13 cellular contexts compared by ENCODE assay signal in the genomic region with DNA sequence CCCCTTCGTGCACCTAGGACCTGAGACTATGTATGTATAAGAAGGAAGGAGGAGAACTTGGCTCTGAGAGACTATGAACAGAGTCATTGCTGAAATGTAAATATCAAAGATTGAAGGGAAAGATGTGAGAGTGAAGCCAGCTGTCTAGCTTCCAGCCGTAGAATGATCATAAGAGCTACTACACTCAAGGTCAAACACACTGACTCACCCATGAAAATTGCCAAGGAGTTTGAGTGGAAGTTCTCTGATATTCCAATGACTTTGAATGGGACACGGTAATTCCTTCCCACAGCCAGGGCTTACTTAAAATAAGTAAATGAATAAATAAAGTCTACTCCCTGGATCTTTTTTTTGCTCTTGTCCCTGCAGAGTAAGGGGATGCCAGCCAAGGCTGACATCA.
DNase-seq lines count a peak whose midpoint lies in the region; ATAC-seq, FAIRE-seq and TF ChIP-seq lines count a peak whose summit lies in the region.
"Had no signal": no experiment of that assay in that cellular context is flagged by ENCODE, and none has a peak within 500 bp of the region (broad histone marks: within the 10 kb centered on the region; RNA-seq: fewer than 3 reads in every experiment).

No MANE protein-coding gene starts in this region.

- H3K79me2 ChIP-seq in SK-N-SH (ENCODE audit: insufficient read depth): peaks cover 37% of the 10 kb centered on the region

- H3K4me1 ChIP-seq in SK-N-SH (ENCODE audit: control insufficient read depth in 1 of 2, insufficient read depth in 2 of 2, low read depth in 1 of 2, low read length in 1 of 2) (peaks cover 0 to 8% of the 10 kb centered on the region in 2 experiments; a peak in 2 of 4 replicates), heart left ventricle (peaks cover 0 to 51% (median 17%) of the 10 kb centered on the region in 12 donors), kidney (ENCODE audit: control insufficient read depth in 1 of 2, insufficient read depth in 1 of 2, low read depth in 1 of 2, low read length in 2 of 2) (peaks cover 0 to 4% of the 10 kb centered on the region in 2 donors)

- peak overlapping the region in 1 of 2 experiments; percentile 63; a peak in 2 of 4 replicates for H3K27ac ChIP-seq in SK-N-SH (ENCODE audit: low read depth in 2 of 2, low read length in 1 of 2)
- H3K27ac ChIP-seq in heart left ventricle: peak overlapping the region in 7 of 12 donors; percentile 9 to 34 (median 20)
- no peak overlapping the region for H3K27ac ChIP-seq in kidney (ENCODE audit: low read depth in 2 of 2, low read length in 2 of 2)

- H4K20me1 ChIP-seq in SK-N-SH (ENCODE audit: insufficient read depth): no peaks in the 10 kb centered on the region

- no peak overlapping the region for H3K9ac ChIP-seq in SK-N-SH
- H3K9ac ChIP-seq in kidney (ENCODE audit: low read length in 2 of 2): no peak overlapping the region

- no peaks in the 10 kb centered on the region for H3K36me3 Mint-ChIP-seq in activated naive CD8-positive, alpha-beta T cell treated with anti-CD3 and anti-CD28 coated beads for 36 hours

- H3K9me2 ChIP-seq in SK-N-SH: no peaks in the 10 kb centered on the region

- no peak overlapping the region for H3K4me3 Mint-ChIP-seq in activated naive CD8-positive, alpha-beta T cell treated with anti-CD3 and anti-CD28 coated beads for 36 hours
- H3K4me3 Mint-ChIP-seq: activated CD4-positive, alpha-beta T cell treated with anti-CD3 and anti-CD28 coated beads, Interleukin-2, amount 10 ng/mL, durations not matched to agents 24 days and 14 days; effector memory CD8-positive, alpha-beta T cell had no signal

- no peak for FAIRE-seq in kidney (lab: Jason Lieb, UNC)

- no peak overlapping the region for H2AFZ ChIP-seq in SK-N-SH (ENCODE audit: low read depth)

- peak in 3 of 4 donors; percentile 74 to 83 (median 81) for ATAC-seq in heart left ventricle
- ATAC-seq: effector memory CD8-positive, alpha-beta T cell had no signal

- 4% methylated on average over 3 of the region's 3 CpGs for WGBS in SK-N-SH (ENCODE audit: low lambda C conversion rate)
- WGBS in heart left ventricle, 4 donors: 39 to 58% (median 46%) methylated on average over 3 of the region's 3 CpGs

- peaks cover 0 to 3% of the 10 kb centered on the region in 2 experiments for H3K36me3 ChIP-seq in SK-N-SH (replicated peaks in 1 of 2; ENCODE audit: control insufficient read depth in 1 of 2, insufficient read depth in 2 of 2, low read length in 1 of 2)
- no peaks in the 10 kb centered on the region for H3K36me3 ChIP-seq in heart left ventricle
- no peaks in the 10 kb centered on the region for H3K36me3 ChIP-seq in kidney (ENCODE audit: control insufficient read depth in 1 of 2, insufficient read depth in 2 of 2, low read length in 2 of 2)

- no peak for TF ChIP-seq CTCF in SK-N-SH (IDR thresholded peaks at IDR 0.05)
- TF ChIP-seq CTCF in heart left ventricle (IDR thresholded peaks at IDR 0.05): no peak
- TF ChIP-seq CTCF in kidney (IDR thresholded peaks at IDR 0.05; ENCODE audit: borderline replicate concordance, extremely low read depth, insufficient read depth): no peak

- POLR2A ChIA-PET in SK-N-SH (lab: Yijun Ruan, JAX): no interaction called here

- CTCF ChIA-PET in SK-N-SH (lab: Yijun Ruan, JAX): no interaction called here

- H3K9me3 Mint-ChIP-seq in activated naive CD8-positive, alpha-beta T cell treated with anti-CD3 and anti-CD28 coated beads for 36 hours: no peaks in the 10 kb centered on the region
- H3K9me3 Mint-ChIP-seq: activated CD4-positive, alpha-beta T cell treated with anti-CD3 and anti-CD28 coated beads, Interleukin-2, amount 10 ng/mL, durations not matched to agents 24 days and 14 days; effector memory CD8-positive, alpha-beta T cell had no signal

- H3K27ac Mint-ChIP-seq in activated naive CD8-positive, alpha-beta T cell treated with anti-CD3 and anti-CD28 coated beads for 36 hours: no peak overlapping the region
- H3K27ac Mint-ChIP-seq: activated CD4-positive, alpha-beta T cell treated with anti-CD3 and anti-CD28 coated beads, Interleukin-2, amount 10 ng/mL, durations not matched to agents 24 days and 14 days; effector memory CD8-positive, alpha-beta T cell; progenitor cell of endocrine pancreas had no signal

- H3K27me3 Mint-ChIP-seq in activated naive CD8-positive, alpha-beta T cell treated with anti-CD3 and anti-CD28 coated beads for 36 hours: no peaks in the 10 kb centered on the region
- H3K27me3 Mint-ChIP-seq: effector memory CD8-positive, alpha-beta T cell; progenitor cell of endocrine pancreas had no signal

- H3K4me2 ChIP-seq in SK-N-SH: peak overlapping the region; percentile 2; the same call in 1 of the 2 replicates

- TF ChIP-seq EP300 in SK-N-SH (IDR thresholded peaks at IDR 0.05; ENCODE audit: borderline replicate concordance in 1 of 2, low read depth in 1 of 2, low read length in 1 of 2): no peak; a peak in 1 of 4 replicates

- TF ChIP-seq RAD21 in SK-N-SH (IDR thresholded peaks at IDR 0.05; ENCODE audit: low read length): no peak

- no peaks in the 10 kb centered on the region for H3K9me3 ChIP-seq in SK-N-SH
- no peaks in the 10 kb centered on the region for H3K9me3 ChIP-seq in heart left ventricle
- no peaks in the 10 kb centered on the region for H3K9me3 ChIP-seq in kidney (ENCODE audit: control insufficient read depth in 1 of 2, low read length in 2 of 2)

- intact Hi-C loops in heart left ventricle (cut with DNase I): loop anchor here in 2 of 10 donors (10.0 kb wide), 2 partner anchors 172 to 1028 kb away; a partner anchor contains a TSS
- intact Hi-C loops in kidney (cut with DNase I): no loop called here

- H3K4me3 ChIP-seq in SK-N-SH (ENCODE audit: low read depth in 2 of 2, low read length in 1 of 2) (no peak overlapping the region), heart left ventricle (no peak overlapping the region), kidney (ENCODE audit: low read length in 2 of 2) (no peak overlapping the region)

- DNase-seq in EH (ENCODE audit: low read depth) (peak; percentile 89), SK-N-SH (no peak), heart left ventricle (no peak), pulmonary artery endothelial cell (ENCODE audit: low read depth, low spot score) (peak; percentile 30), kidney (no peak), NCI-H2227 treated with DMSO at 0.1 percent for 48 hours (lab: John Stamatoyannopoulos, UW) (no peak)
- DNase-seq in NK-92 treated with Interleukin-12 subunit alpha and Interleukin-12 subunit beta, amount 100 ng/mL, for 24 hours (lab: John Stamatoyannopoulos, UW): no peak
- no peak for DNase-seq in activated naive CD8-positive, alpha-beta T cell treated with anti-CD3 and anti-CD28 coated beads for 36 hours
- DNase-seq: activated CD4-positive, alpha-beta T cell treated with anti-CD3 and anti-CD28 coated beads, Interleukin-2, amount 10 ng/mL, durations not matched to agents 24 days and 14 days; activated naive CD4-positive, alpha-beta T cell treated with Interleukin-2 at 50 U/mL for 16 hours; effector memory CD8-positive, alpha-beta T cell; NCI-H187 had no signal

- no peaks in the 10 kb centered on the region for H3K27me3 ChIP-seq in SK-N-SH (ENCODE audit: insufficient read depth)
- no peaks in the 10 kb centered on the region for H3K27me3 ChIP-seq in heart left ventricle

- no peak for TF ChIP-seq POLR2A in heart left ventricle (IDR thresholded peaks at IDR 0.05)

- H3F3A ChIP-seq in SK-N-SH (replicated peaks; ENCODE audit: insufficient read depth): peaks cover 18% of the 10 kb centered on the region

- no peaks in the 10 kb centered on the region for H3K4me1 Mint-ChIP-seq in activated naive CD8-positive, alpha-beta T cell treated with anti-CD3 and anti-CD28 coated beads for 36 hours
- H3K4me1 Mint-ChIP-seq: activated CD4-positive, alpha-beta T cell treated with anti-CD3 and anti-CD28 coated beads, Interleukin-2, amount 10 ng/mL, durations not matched to agents 24 days and 14 days had no signal

TF ChIP-seq in SK-N-SH, 30 proteins besides CTCF, POLR2A, EP300 and RAD21 (continues in another document):
- TF ChIP-seq TEAD4 (IDR thresholded peaks at IDR 0.05; ENCODE audit: borderline replicate concordance, insufficient read depth): no peak
- TF ChIP-seq TCF12 (IDR thresholded peaks at IDR 0.05): peak; percentile 83
- TF ChIP-seq RXRA (IDR thresholded peaks at IDR 0.05; ENCODE audit: borderline replicate concordance, low read depth): peak; percentile 72; the same call in 1 of the 2 replicates
- TF ChIP-seq RCOR1 (IDR thresholded peaks at IDR 0.05; ENCODE audit: low read length): no peak
- peak; percentile 63 for TF ChIP-seq JUND (IDR thresholded peaks at IDR 0.05)
- TF ChIP-seq EZH2phosphoT487 (IDR thresholded peaks at IDR 0.05; ENCODE audit: borderline replicate concordance, low read depth): no peak
- TF ChIP-seq, protein P1, sequence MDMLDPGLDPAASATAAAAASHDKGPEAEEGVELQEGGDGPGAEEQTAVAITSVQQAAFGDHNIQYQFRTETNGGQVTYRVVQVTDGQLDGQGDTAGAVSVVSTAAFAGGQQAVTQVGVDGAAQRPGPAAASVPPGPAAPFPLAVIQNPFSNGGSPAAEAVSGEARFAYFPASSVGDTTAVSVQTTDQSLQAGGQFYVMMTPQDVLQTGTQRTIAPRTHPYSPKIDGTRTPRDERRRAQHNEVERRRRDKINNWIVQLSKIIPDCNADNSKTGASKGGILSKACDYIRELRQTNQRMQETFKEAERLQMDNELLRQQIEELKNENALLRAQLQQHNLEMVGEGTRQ (IDR thresholded peaks at IDR 0.05; ENCODE audit: borderline replicate concordance, low read depth, low read length): no peak
- TF ChIP-seq GATA2 (CRISPR knock-in tag; IDR thresholded peaks at IDR 0.05): no peak
- TF ChIP-seq, protein P2, sequence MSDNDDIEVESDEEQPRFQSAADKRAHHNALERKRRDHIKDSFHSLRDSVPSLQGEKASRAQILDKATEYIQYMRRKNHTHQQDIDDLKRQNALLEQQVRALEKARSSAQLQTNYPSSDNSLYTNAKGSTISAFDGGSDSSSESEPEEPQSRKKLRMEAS (IDR thresholded peaks at IDR 0.05; ENCODE audit: low read depth): no peak

Comparison
In these comparisons a context has a peak if more than half of its experiments do, and no peak if none do; other contexts are left out.
1. DNase-seq: peak in EH (single experiment) and pulmonary artery endothelial cell (single experiment); none in SK-N-SH (single experiment), heart left ventricle (0 of 5), NK-92 treated with Interleukin-12 subunit alpha and Interleukin-12 subunit beta, amount 100 ng/mL, for 24 hours (single experiment), kidney (single experiment), activated naive CD8-positive, alpha-beta T cell treated with anti-CD3 and anti-CD28 coated beads for 36 hours (single experiment) and NCI-H2227 treated with DMSO at 0.1 percent for 48 hours (single experiment).
2. H3K27ac ChIP-seq: peak in heart left ventricle (7 of 12); none in kidney (0 of 2).